ENCODE assay signal across 16 cellular contexts in genomic region chr1:111730706-111731105, GRCh38.
"Had no signal": no experiment of that assay in that cellular context is flagged by ENCODE, and none has a peak within 500 bp of the region (broad histone marks: within the 10 kb centered on the region; RNA-seq: fewer than 3 reads in every experiment).

No MANE protein-coding gene starts in this region.

- H3K27me3 ChIP-seq: neural progenitor cell, right lobe of liver, SJSA1, spleen, suprapubic skin, upper lobe of left lung had no signal

- H3K36me3 Mint-ChIP-seq: activated naive CD8-positive, alpha-beta T cell treated with anti-CD3 and anti-CD28 coated beads for 36 hours; neural progenitor cell had no signal

- H3K27ac ChIP-seq: neural progenitor cell, right lobe of liver, SJSA1, suprapubic skin, upper lobe of left lung had no signal

- ATAC-seq: left lobe of liver; right lobe of liver; stimulated activated naive B cell treated with anti-CD40 and anti-IgM and Interleukin-4, amounts not matched to agents 10 μg/mL and 1 μg/mL and 100 μg/mL, for 72 hours had no signal

- H3K4me3 Mint-ChIP-seq: activated naive CD8-positive, alpha-beta T cell treated with anti-CD3 and anti-CD28 coated beads for 36 hours; activated T-cell treated with anti-CD3 and anti-CD28 coated beads, Interleukin-2, amount 50 U/mL, for 24 hours; neural progenitor cell; stimulated activated naive B cell treated with anti-CD40 and anti-IgM and Interleukin-4, amounts not matched to agents 10 μg/mL and 1 μg/mL and 100 μg/mL, for 72 hours; T-helper 2 cell treated with Interferon-gamma antibody and Interleukin-4, amounts not matched to agents 5 μg/mL and 100 μg/mL, for 36 hours had no signal

- H3K36me3 ChIP-seq: neural progenitor cell, right lobe of liver had no signal

- H3K9ac ChIP-seq: neural progenitor cell had no signal

- H3K9me3 ChIP-seq: right lobe of liver, SJSA1, spleen, suprapubic skin, upper lobe of left lung had no signal

- DNase-seq: activated CD4-positive, alpha-beta T cell treated with anti-CD3 and anti-CD28 coated beads, Interleukin-2, amount 50 U/mL, for 1 hour; activated gamma-delta T cell; activated naive CD8-positive, alpha-beta T cell treated with anti-CD3 and anti-CD28 coated beads for 36 hours; activated T-cell treated with anti-CD3 and anti-CD28 coated beads, Interleukin-2, amount 50 U/mL, for 24 hours; effector CD4-positive, alpha-beta T cell; mesendoderm; right lobe of liver; spleen; stimulated activated naive B cell treated with anti-CD40 and anti-IgM and Interleukin-4, amounts not matched to agents 10 μg/mL and 1 μg/mL and 100 μg/mL, for 72 hours; SW 1271; upper lobe of left lung had no signal

- H3K4me1 Mint-ChIP-seq: activated naive CD8-positive, alpha-beta T cell treated with anti-CD3 and anti-CD28 coated beads for 36 hours had no signal

- H3K27ac Mint-ChIP-seq: activated naive CD8-positive, alpha-beta T cell treated with anti-CD3 and anti-CD28 coated beads for 36 hours; activated T-cell treated with anti-CD3 and anti-CD28 coated beads, Interleukin-2, amount 50 U/mL, for 24 hours; stimulated activated naive B cell treated with anti-CD40 and anti-IgM and Interleukin-4, amounts not matched to agents 10 μg/mL and 1 μg/mL and 100 μg/mL, for 72 hours; T-helper 2 cell treated with Interferon-gamma antibody and Interleukin-4, amounts not matched to agents 5 μg/mL and 100 μg/mL, for 36 hours had no signal

- H3K4me3 ChIP-seq: neural progenitor cell, right lobe of liver, SJSA1, spleen, suprapubic skin, upper lobe of left lung had no signal

- H3K27me3 Mint-ChIP-seq: activated naive CD8-positive, alpha-beta T cell treated with anti-CD3 and anti-CD28 coated beads for 36 hours; activated T-cell treated with anti-CD3 and anti-CD28 coated beads, Interleukin-2, amount 50 U/mL, for 24 hours; stimulated activated naive B cell treated with anti-CD40 and anti-IgM and Interleukin-4, amounts not matched to agents 10 μg/mL and 1 μg/mL and 100 μg/mL, for 72 hours had no signal

- H3K9me3 Mint-ChIP-seq: activated naive CD8-positive, alpha-beta T cell treated with anti-CD3 and anti-CD28 coated beads for 36 hours; activated T-cell treated with anti-CD3 and anti-CD28 coated beads, Interleukin-2, amount 50 U/mL, for 24 hours; neural progenitor cell; stimulated activated naive B cell treated with anti-CD40 and anti-IgM and Interleukin-4, amounts not matched to agents 10 μg/mL and 1 μg/mL and 100 μg/mL, for 72 hours; T-helper 2 cell treated with Interferon-gamma antibody and Interleukin-4, amounts not matched to agents 5 μg/mL and 100 μg/mL, for 36 hours had no signal

- H3K4me1 ChIP-seq: right lobe of liver had no signal
